ENCODE assay signal across 16 cellular contexts in the genomic region with DNA sequence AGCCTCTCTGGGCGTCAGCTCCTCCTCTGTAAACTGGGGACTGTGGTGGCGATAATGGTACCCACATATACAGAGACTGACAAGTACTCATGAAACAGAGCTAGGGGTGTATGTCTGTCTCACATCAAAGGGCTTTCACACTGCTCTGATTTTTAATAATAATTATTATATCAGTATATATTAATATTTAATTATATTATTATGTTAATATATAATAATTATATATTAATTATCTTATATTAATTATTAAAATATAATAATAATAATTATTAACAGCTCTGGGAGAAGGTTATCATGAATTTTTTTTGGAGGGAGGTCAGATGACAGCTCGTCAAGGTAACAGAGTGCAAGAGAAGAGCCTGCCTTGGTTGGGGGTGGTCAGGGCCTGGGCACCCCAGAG.
"Had no signal": no experiment of that assay in that cellular context is flagged by ENCODE, and none has a peak within 500 bp of the region (broad histone marks: within the 10 kb centered on the region; RNA-seq: fewer than 3 reads in every experiment).

No MANE protein-coding gene starts in this region.

- H3K9me3 Mint-ChIP-seq: activated CD4-positive, alpha-beta memory T cell treated with anti-CD3 and anti-CD28 coated beads, Interleukin-2, amount 10 ng/mL, durations not matched to agents 7 days and 5 days; activated T-helper 2 cell treated with anti-CD3 and anti-CD28 coated beads, Interferon-gamma antibody, Interleukin-2, Interleukin-4, amounts not matched to agents 10 μg/mL and 5 μg/mL and 100 μg/mL, durations not matched to agents 14 hours and 24 hours and 36 hours had no signal

- H3K4me3 Mint-ChIP-seq: activated CD4-positive, alpha-beta memory T cell treated with anti-CD3 and anti-CD28 coated beads, Interleukin-2, amount 10 ng/mL, durations not matched to agents 7 days and 5 days had no signal

- H3K27ac ChIP-seq: breast epithelium, dorsolateral prefrontal cortex, esophagus muscularis mucosa had no signal

- DNase-seq: activated CD4-positive, alpha-beta memory T cell treated with anti-CD3 and anti-CD28 coated beads, Interleukin-2, amount 10 ng/mL, durations not matched to agents 7 days and 5 days; activated CD8-positive, alpha-beta memory T cell treated with anti-CD3 and anti-CD28 coated beads, Interleukin-2, amount 50 U/mL, for 48 hours; aorta; dorsolateral prefrontal cortex; left cardiac atrium; midbrain; stimulated activated CD4-positive, alpha-beta T cell treated with anti-CD3 and anti-CD28 coated beads, Interleukin-2, amount 100 ng/mL, for 24 hours; stimulated activated naive CD4-positive, alpha-beta T cell treated with Interleukin-2 at 50 U/mL for 16 hours; trophoblast cell had no signal

- ATAC-seq: activated CD4-positive, CD25-positive, alpha-beta regulatory T cell treated with anti-CD3 and anti-CD28 coated beads, Interleukin-2, amount 50 U/mL, for 24 hours; left cardiac atrium; sciatic nerve had no signal

- H3K9me3 ChIP-seq: esophagus muscularis mucosa had no signal

- H3K4me3 ChIP-seq: breast epithelium, dorsolateral prefrontal cortex, esophagus muscularis mucosa, lung had no signal

- H3K27me3 Mint-ChIP-seq: activated naive CD8-positive, alpha-beta T cell had no signal

- H3K4me1 ChIP-seq: breast epithelium had no signal

- H3K27me3 ChIP-seq: breast epithelium, dorsolateral prefrontal cortex, esophagus muscularis mucosa had no signal

- H3K36me3 ChIP-seq: breast epithelium, esophagus muscularis mucosa had no signal

- H3K36me3 Mint-ChIP-seq: activated naive CD8-positive, alpha-beta T cell had no signal
